Comparison of ENCODE assay signal across 1 cellular context in the genomic region with DNA sequence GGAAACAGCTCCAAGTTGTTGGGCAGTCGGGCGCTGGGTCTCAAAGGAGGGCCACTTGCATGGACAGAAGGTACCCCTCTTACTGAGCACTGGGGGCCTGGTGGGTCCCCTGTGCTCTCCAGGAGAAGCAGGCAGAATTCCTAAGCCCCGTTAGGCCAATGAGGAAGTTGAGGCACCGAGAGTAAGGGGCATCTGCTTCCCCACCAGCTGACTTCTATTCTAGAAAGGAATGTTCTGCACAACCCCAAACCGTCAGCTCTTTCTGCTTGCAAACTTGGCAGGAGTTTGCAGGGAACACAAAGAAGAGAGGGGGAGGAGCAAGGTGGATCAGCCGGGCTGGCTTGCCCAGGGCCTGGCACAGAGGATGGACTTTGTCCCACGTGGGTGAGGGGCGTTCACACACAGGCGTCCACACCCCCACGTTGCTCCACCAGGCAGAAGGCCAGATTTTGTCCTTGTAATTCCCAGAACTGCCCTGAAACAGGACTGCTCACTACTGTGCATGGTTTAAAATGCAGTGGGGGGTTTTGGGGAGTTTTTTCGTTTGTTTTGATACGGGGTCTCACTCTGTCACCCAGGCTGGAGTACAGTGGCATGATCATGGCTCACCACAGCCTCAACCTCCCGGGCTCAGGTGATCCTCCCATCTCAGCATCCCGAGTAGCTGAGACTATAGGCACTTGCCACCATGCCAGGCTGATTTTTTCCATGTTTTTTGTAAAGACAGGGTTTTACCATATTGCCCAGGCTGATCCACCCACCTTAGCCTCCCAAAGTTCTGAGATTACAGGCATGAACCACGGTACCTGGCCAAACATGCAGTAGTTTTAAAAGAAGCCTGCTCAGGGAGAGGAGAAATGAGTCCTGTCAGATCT.
TF ChIP-seq lines count a peak whose summit lies in the region.

No MANE protein-coding gene starts in this region.

TF ChIP-seq in HepG2, 621 proteins besides CTCF, POLR2A, EP300 and RAD21 (continued from another document and continues in another):
- TF ChIP-seq USF2 (IDR thresholded peaks at IDR 0.05; ENCODE audit: low read depth, low read length) (0 out of 2 replicates have a peak, but pooled peaks have one; percentile 26), USF2 (CRISPR knock-in tag; IDR thresholded peaks at IDR 0.05; ENCODE audit: borderline replicate concordance) (0 out of 2 replicates have a peak, but pooled peaks have one; percentile 40), ZFP82 (CRISPR knock-in tag; IDR thresholded peaks at IDR 0.05; ENCODE audit: borderline replicate concordance) (no peak), HMG20B (CRISPR knock-in tag; conservative IDR thresholded peaks at IDR 0.05) (peak; percentile 93), PHF8 (CRISPR knock-in tag; IDR thresholded peaks at IDR 0.05) (peak; percentile 56), LRRFIP1 (CRISPR knock-in tag; conservative IDR thresholded peaks at IDR 0.05) (no peak; the same call in 1 of the 2 replicates), PRDM15 (CRISPR knock-in tag; IDR thresholded peaks at IDR 0.05) (peak; percentile 76; the same call in 1 of the 2 replicates), ZNF143 (CRISPR knock-in tag; IDR thresholded peaks at IDR 0.05) (peak; percentile 60), HMGXB4 (CRISPR knock-in tag; IDR thresholded peaks at IDR 0.05; ENCODE audit: borderline replicate concordance in 1 of 2, low read depth in 1 of 2) (peak; percentile 30 to 67; a peak in 3 of 4 replicates), ZNF414 (CRISPR knock-in tag; IDR thresholded peaks at IDR 0.05) (peak; percentile 89), ZNF382 (CRISPR knock-in tag; IDR thresholded peaks at IDR 0.05; ENCODE audit: borderline replicate concordance) (no peak), NFE2 (CRISPR knock-in tag; IDR thresholded peaks at IDR 0.05) (no peak), ZNF207 (IDR thresholded peaks at IDR 0.05; ENCODE audit: borderline replicate concordance) (no peak), DPF2 (CRISPR knock-in tag; IDR thresholded peaks at IDR 0.05; ENCODE audit: borderline replicate concordance, low read depth) (peak; percentile 89), ZNF275 (CRISPR knock-in tag; IDR thresholded peaks at IDR 0.05; ENCODE audit: borderline replicate concordance) (peak; percentile 24; the same call in 1 of the 2 replicates), ZFY (CRISPR knock-in tag; IDR thresholded peaks at IDR 0.05) (peak; percentile 69; the same call in 1 of the 2 replicates), HNF4A (CRISPR knock-in tag; IDR thresholded peaks at IDR 0.05) (peak; percentile 100), POLR2AphosphoS2 (IDR thresholded peaks at IDR 0.05; ENCODE audit: low read depth, low read length) (no peak), IKZF4 (CRISPR knock-in tag; IDR thresholded peaks at IDR 0.05; ENCODE audit: borderline replicate concordance, low read depth, not compliant biosample characterization) (no peak), ZBTB10 (CRISPR knock-in tag; IDR thresholded peaks at IDR 0.05; ENCODE audit: borderline replicate concordance) (peak; percentile 81; the same call in 1 of the 2 replicates), SNAPC5 (CRISPR knock-in tag; IDR thresholded peaks at IDR 0.05; ENCODE audit: borderline replicate concordance) (no peak), GLI4 (CRISPR knock-in tag; IDR thresholded peaks at IDR 0.05; ENCODE audit: borderline replicate concordance) (no peak), SIN3A (IDR thresholded peaks at IDR 0.05; ENCODE audit: borderline replicate concordance, low read depth, low read length) (0 out of 2 replicates have a peak, but pooled peaks have one; percentile 20), SCMH1 (CRISPR knock-in tag; IDR thresholded peaks at IDR 0.05; ENCODE audit: borderline replicate concordance) (no peak), DMAP1 (CRISPR knock-in tag; IDR thresholded peaks at IDR 0.05) (peak; percentile 89), ZNF180 (CRISPR knock-in tag; IDR thresholded peaks at IDR 0.05; ENCODE audit: borderline replicate concordance, low read depth) (0 out of 2 replicates have a peak, but pooled peaks have one; percentile 32), FOXP4 (CRISPR knock-in tag; IDR thresholded peaks at IDR 0.05) (peak; percentile 86), MYC (CRISPR knock-in tag; IDR thresholded peaks at IDR 0.05; ENCODE audit: borderline replicate concordance) (peak; percentile 95)
- TF ChIP-seq, protein P1, sequence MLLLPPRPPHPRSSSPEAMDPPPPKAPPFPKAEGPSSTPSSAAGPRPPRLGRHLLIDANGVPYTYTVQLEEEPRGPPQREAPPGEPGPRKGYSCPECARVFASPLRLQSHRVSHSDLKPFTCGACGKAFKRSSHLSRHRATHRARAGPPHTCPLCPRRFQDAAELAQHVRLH (CRISPR knock-in tag; IDR thresholded peaks at IDR 0.05; ENCODE audit: borderline replicate concordance, low read depth) = peak; percentile 50; the same call in 1 of the 2 replicates
